ENCODE assay signal across 8 cellular contexts in genomic region chr17:4480929-4481898, GRCh38. TPM values are rescaled to one million over a fixed set of nuclear protein-coding genes. Genes with fewer than 3 reads are reported as not detected.
DNase-seq lines count a peak whose midpoint lies in the region; ATAC-seq and TF ChIP-seq lines count a peak whose summit lies in the region.

No MANE protein-coding gene starts in this region.

- peak overlapping the region; percentile 61 for H3K4me3 ChIP-seq in CD8-positive, alpha-beta memory T cell (ENCODE audit: low read length)
- H3K4me3 ChIP-seq in neural progenitor cell: no peak overlapping the region

- CTCF ChIA-PET in CD8-positive, alpha-beta memory T cell (lab: Charles Lee): interaction anchor here (0.6 to 2.1 kb wide), 7 partner anchors 9 to 309 kb away, joined by 3 to 6 read pairs (median 3); partner anchors contain the start of gene SPNS2

- H3K9me3 Mint-ChIP-seq in CD8-positive, alpha-beta memory T cell: no peaks in the 10 kb centered on the region
- no peaks in the 10 kb centered on the region for H3K9me3 Mint-ChIP-seq in activated naive CD4-positive, alpha-beta T cell treated with anti-CD3 and anti-CD28 coated beads, Interleukin-2, amount 50 U/mL, for 24 hours
- H3K9me3 Mint-ChIP-seq in neural progenitor cell: no peaks in the 10 kb centered on the region

- H3K36me3 ChIP-seq in CD8-positive, alpha-beta memory T cell (ENCODE audit: insufficient read depth, low read length): no peaks in the 10 kb centered on the region
- no peaks in the 10 kb centered on the region for H3K36me3 ChIP-seq in neural progenitor cell

- DNase-seq in CD8-positive, alpha-beta memory T cell: peak in 3 of 5 donors; percentile 24 to 66 (median 38)
- DNase-seq in NCI-H2171 (lab: John Stamatoyannopoulos, UW): peak; percentile 58
- no peak for DNase-seq in neural progenitor cell (ENCODE audit: low spot score)
- DNase-seq in NAMALWA (ENCODE audit: low spot score): no peak
- no peak for DNase-seq in A172 (ENCODE audit: low spot score)
- DNase-seq in amniotic stem cell (lab: John Stamatoyannopoulos, UW): no peak

- H3K27ac Mint-ChIP-seq in CD8-positive, alpha-beta memory T cell: peak overlapping the region; percentile 44 to 99 (median 95)
- peak overlapping the region; percentile 91 for H3K27ac Mint-ChIP-seq in activated naive CD4-positive, alpha-beta T cell treated with anti-CD3 and anti-CD28 coated beads, Interleukin-2, amount 50 U/mL, for 24 hours
- H3K27ac Mint-ChIP-seq in neural progenitor cell: peak overlapping the region; percentile 13

- no peak overlapping the region for H3K9ac ChIP-seq in neural progenitor cell

- no peaks in the 10 kb centered on the region for H3K79me2 ChIP-seq in neural progenitor cell (ENCODE audit: low read depth)

- no peaks in the 10 kb centered on the region for H4K20me1 ChIP-seq in neural progenitor cell (ENCODE audit: low read depth)

- TF ChIP-seq CTCF in neural progenitor cell (IDR thresholded peaks at IDR 0.05): no peak

- H3K9me3 ChIP-seq in CD8-positive, alpha-beta memory T cell (ENCODE audit: low read length): no peaks in the 10 kb centered on the region
- no peaks in the 10 kb centered on the region for H3K9me3 ChIP-seq in neural progenitor cell (ENCODE audit: low read depth)

- peaks cover 35 to 63% (median 47%) of the 10 kb centered on the region in 3 donors for H3K4me1 Mint-ChIP-seq in CD8-positive, alpha-beta memory T cell
- peaks cover 39% of the 10 kb centered on the region for H3K4me1 Mint-ChIP-seq in activated naive CD4-positive, alpha-beta T cell treated with anti-CD3 and anti-CD28 coated beads, Interleukin-2, amount 50 U/mL, for 24 hours
- H3K4me1 Mint-ChIP-seq in neural progenitor cell: peaks cover 25% of the 10 kb centered on the region

- peaks cover 0 to 3% of the 10 kb centered on the region in 2 donors for H3K27me3 Mint-ChIP-seq in CD8-positive, alpha-beta memory T cell
- H3K27me3 Mint-ChIP-seq in activated naive CD4-positive, alpha-beta T cell treated with anti-CD3 and anti-CD28 coated beads, Interleukin-2, amount 50 U/mL, for 24 hours: no peaks in the 10 kb centered on the region
- peaks cover 4% of the 10 kb centered on the region for H3K27me3 Mint-ChIP-seq in neural progenitor cell (ENCODE audit: insufficient read depth, low read depth)

- no peak for ATAC-seq in HG03342 (IDR thresholded peaks at IDR 0.05; ENCODE audit: unreplicated experiment)

- H2AFZ ChIP-seq in neural progenitor cell (replicated peaks): peak overlapping the region; percentile 76

- H3K4me3 Mint-ChIP-seq in CD8-positive, alpha-beta memory T cell: peak overlapping the region; percentile 71 to 93 (median 79)
- peak overlapping the region; percentile 75 for H3K4me3 Mint-ChIP-seq in activated naive CD4-positive, alpha-beta T cell treated with anti-CD3 and anti-CD28 coated beads, Interleukin-2, amount 50 U/mL, for 24 hours
- H3K4me3 Mint-ChIP-seq in neural progenitor cell: no peak overlapping the region

- H3K27ac ChIP-seq in CD8-positive, alpha-beta memory T cell (ENCODE audit: low read depth, low read length): no peak overlapping the region
- no peak overlapping the region for H3K27ac ChIP-seq in neural progenitor cell

- peaks cover 39% of the 10 kb centered on the region for H3K4me1 ChIP-seq in CD8-positive, alpha-beta memory T cell (ENCODE audit: insufficient read depth, low read length)
- H3K4me1 ChIP-seq in neural progenitor cell: peaks cover 24% of the 10 kb centered on the region

- H3K27me3 ChIP-seq in CD8-positive, alpha-beta memory T cell (ENCODE audit: insufficient read depth, low read length, poor library complexity, severe bottlenecking): no peaks in the 10 kb centered on the region
- H3K27me3 ChIP-seq in neural progenitor cell: no peaks in the 10 kb centered on the region

- POLR2A ChIA-PET in CD8-positive, alpha-beta memory T cell (lab: Charles Lee): interaction anchor here (0.5 to 1.6 kb wide), 6 partner anchors 12 to 408 kb away, joined by 3 to 7 read pairs (median 5); partner anchors contain the start of genes MYBBP1A and SPNS2

- peaks cover 0 to 15% (median 0%) of the 10 kb centered on the region in 3 donors for H3K36me3 Mint-ChIP-seq in CD8-positive, alpha-beta memory T cell
- H3K36me3 Mint-ChIP-seq in activated naive CD4-positive, alpha-beta T cell treated with anti-CD3 and anti-CD28 coated beads, Interleukin-2, amount 50 U/mL, for 24 hours: no peaks in the 10 kb centered on the region
- no peaks in the 10 kb centered on the region for H3K36me3 Mint-ChIP-seq in neural progenitor cell

- peak overlapping the region; percentile 59 for H3K4me2 ChIP-seq in neural progenitor cell

- peaks cover 8% of the 10 kb centered on the region for H3F3A ChIP-seq in neural progenitor cell (ENCODE audit: low read depth)

RNA-seq across cellular contexts. Expression of gene SPNS2, which starts 17.5 kb away (rescaled TPM):
- total RNA-seq in CD8-positive, alpha-beta memory T cell: under 1 TPM; 0.49 to 0.50 TPM
- polyA plus RNA-seq in CD8-positive, alpha-beta memory T cell: 0.10 TPM
- total RNA-seq in neural progenitor cell (ENCODE audit: low replicate concordance): 0.34 and 1.7 TPM in 2 replicates
- total RNA-seq in A172 (2014; rRNA removed; shearing (Covaris generic)): 28.3 and 28.5 TPM in 2 replicates

RNA-seq across cellular contexts. Expression of gene SPNS3, which starts 47.5 kb away (rescaled TPM):
- 1 to 10 TPM; 7.3 to 7.5 TPM for total RNA-seq in CD8-positive, alpha-beta memory T cell
- 10.0 TPM for polyA plus RNA-seq in CD8-positive, alpha-beta memory T cell
- total RNA-seq in neural progenitor cell (ENCODE audit: low replicate concordance): not detected in 2 replicates
- 1.1 and 1.8 TPM in 2 replicates for total RNA-seq in A172 (2014; rRNA removed; shearing (Covaris generic))

Comparison
In these comparisons a context has a peak if more than half of its experiments do, and no peak if none do; other contexts are left out.
1. DNase-seq: peak in CD8-positive, alpha-beta memory T cell (3 of 5) and NCI-H2171 (single experiment); none in neural progenitor cell (single experiment), NAMALWA (single experiment), A172 (single experiment) and amniotic stem cell (single experiment).
2. H3K27ac Mint-ChIP-seq: peak in every context shown above with its lines; median percentile 95 in CD8-positive, alpha-beta memory T cell; 91 in activated naive CD4-positive, alpha-beta T cell treated with anti-CD3 and anti-CD28 coated beads, Interleukin-2, amount 50 U/mL, for 24 hours; 13 in neural progenitor cell.
3. RNA of gene SPNS2, which starts 17.5 kb away (total RNA-seq): 28.3 to 28.5 TPM in A172; 0.49 to 0.50 TPM in CD8-positive, alpha-beta memory T cell and 0.34 to 1.7 TPM in neural progenitor cell; every median in the first group is over 10 times any median in the second.